Comparison of ENCODE assay signal across 1 cellular context in genomic region chr12:113190761-113191160, GRCh38.
TF ChIP-seq lines count a peak whose summit lies in the region.

No MANE protein-coding gene starts in this region.

TF ChIP-seq in GM23338, 12 proteins besides CTCF, POLR2A, EP300 and RAD21 (continued from another document):
- TF ChIP-seq POLR2AphosphoS5 (IDR thresholded peaks at IDR 0.05; ENCODE audit: low read depth): no peak
- TF ChIP-seq ETS1 (IDR thresholded peaks at IDR 0.05): no peak
- no peak for TF ChIP-seq EZH2 (IDR thresholded peaks at IDR 0.05; ENCODE audit: low read depth, unreplicated experiment)
- TF ChIP-seq ZNF462 (CRISPR knock-in tag; IDR thresholded peaks at IDR 0.05): no peak
- TF ChIP-seq ZNF114 (CRISPR knock-in tag; IDR thresholded peaks at IDR 0.05): no peak
- no peak for TF ChIP-seq CREB1 (CRISPR knock-in tag; IDR thresholded peaks at IDR 0.05; ENCODE audit: low read depth)
